27 cellular contexts compared by ENCODE assay signal in genomic region chr2:66833036-66833435, GRCh38.
DNase-seq lines count a peak whose midpoint lies in the region; ATAC-seq and TF ChIP-seq lines count a peak whose summit lies in the region.
"Had no signal": no experiment of that assay in that cellular context is flagged by ENCODE, and none has a peak within 500 bp of the region (broad histone marks: within the 10 kb centered on the region; RNA-seq: fewer than 3 reads in every experiment).

No MANE protein-coding gene starts in this region.

- ATAC-seq in left ventricle myocardium superior: peak; percentile 34
- no peak for ATAC-seq in GM19324 (IDR thresholded peaks at IDR 0.05; ENCODE audit: low FRiP score, unreplicated experiment)
- ATAC-seq: GM23338 had no signal

- H3K36me3 Mint-ChIP-seq in activated naive CD4-positive, alpha-beta T cell treated with anti-CD3 and anti-CD28 coated beads for 36 hours (ENCODE audit: low read depth): no peaks in the 10 kb centered on the region
- H3K36me3 Mint-ChIP-seq: CD14-positive monocyte; CD8-positive, alpha-beta memory T cell; IgD-negative memory B cell had no signal

- no peaks in the 10 kb centered on the region for H3K36me3 ChIP-seq in osteoblast (ENCODE audit: insufficient read depth, low read length)
- H3K36me3 ChIP-seq: BE2C, SJSA1 had no signal

- no peak for DNase-seq in left ventricle myocardium superior
- no peak for DNase-seq in cardiac septum (ENCODE audit: low spot score)
- DNase-seq in fibroblast of the aortic adventitia (ENCODE audit: low read depth): peak; percentile 73
- DNase-seq in osteoblast (ENCODE audit: insufficient read length, low spot score, missing footprints): peak; percentile 48
- DNase-seq in epidermal melanocyte (ENCODE audit: insufficient read length, low spot score): no peak
- no peak for DNase-seq in activated naive CD4-positive, alpha-beta T cell treated with anti-CD3 and anti-CD28 coated beads for 36 hours
- DNase-seq in DMS 273 (lab: John Stamatoyannopoulos, UW; ENCODE audit: unreplicated experiment): no peak
- DNase-seq: BE2C; CD8-positive, alpha-beta memory T cell; DND-41; H9; MM.1S; NCI-H1417; NCI-H1694; NCI-H2029 treated with DMSO at 0.1 percent for 48 hours; NCI-H2227 treated with DMSO at 0.1 percent for 48 hours; NCI-H510A; NCI-H69; Right ventricle myocardium superior; RPMI8226 had no signal

- no peaks in the 10 kb centered on the region for H4K20me1 ChIP-seq in osteoblast (ENCODE audit: insufficient read depth, low read length)

- no peaks in the 10 kb centered on the region for H3K27me3 Mint-ChIP-seq in activated naive CD4-positive, alpha-beta T cell treated with anti-CD3 and anti-CD28 coated beads for 36 hours (ENCODE audit: low read depth)
- H3K27me3 Mint-ChIP-seq: CD8-positive, alpha-beta memory T cell; IgD-negative memory B cell had no signal

- CTCF ChIA-PET in activated naive CD4-positive, alpha-beta T cell treated with anti-CD3 and anti-CD28 coated beads for 36 hours (lab: Charles Lee): no interaction called here

- no peak overlapping the region for H3K27ac Mint-ChIP-seq in activated naive CD4-positive, alpha-beta T cell treated with anti-CD3 and anti-CD28 coated beads for 36 hours
- H3K27ac Mint-ChIP-seq: CD14-positive monocyte; CD8-positive, alpha-beta memory T cell; GM23338; H9; IgD-negative memory B cell had no signal

- no peaks in the 10 kb centered on the region for H3K9me3 Mint-ChIP-seq in activated naive CD4-positive, alpha-beta T cell treated with anti-CD3 and anti-CD28 coated beads for 36 hours
- H3K9me3 Mint-ChIP-seq: GM23338, H9 had no signal

- intact Hi-C loops in left ventricle myocardium superior (cut with micrococcal nuclease) (no loop called here), cardiac septum (cut with DNase I) (no loop called here)
- intact Hi-C loops in activated naive CD4-positive, alpha-beta T cell treated with anti-CD3 and anti-CD28 coated beads for 36 hours (cut with micrococcal nuclease): no loop called here

- H3K27me3 ChIP-seq in osteoblast (ENCODE audit: insufficient read depth, low read length): no peaks in the 10 kb centered on the region
- H3K27me3 ChIP-seq: BE2C, SJSA1 had no signal

- H2AFZ ChIP-seq in osteoblast (ENCODE audit: low read length): no peak overlapping the region
- H2AFZ ChIP-seq: GM23338 had no signal

- H3K4me1 Mint-ChIP-seq in activated naive CD4-positive, alpha-beta T cell treated with anti-CD3 and anti-CD28 coated beads for 36 hours (ENCODE audit: low read depth): no peaks in the 10 kb centered on the region
- H3K4me1 Mint-ChIP-seq: CD14-positive monocyte; CD8-positive, alpha-beta memory T cell; GM23338; H9; IgD-negative memory B cell had no signal

- no peaks in the 10 kb centered on the region for H3K79me2 ChIP-seq in osteoblast (ENCODE audit: insufficient read depth, low read length)

- TF ChIP-seq CTCF in fibroblast of the aortic adventitia (IDR thresholded peaks at IDR 0.05; ENCODE audit: insufficient read depth, low read length): no peak
- TF ChIP-seq CTCF in osteoblast (IDR thresholded peaks at IDR 0.05; ENCODE audit: extremely low read depth, low read depth, low read length): no peak

- H3K27ac ChIP-seq in osteoblast (ENCODE audit: low read depth, low read length): no peak overlapping the region
- H3K27ac ChIP-seq: 22Rv1, KMS-11, SJSA1 had no signal

- no peak overlapping the region for H3K4me2 ChIP-seq in osteoblast (ENCODE audit: insufficient read depth, low read length)
- H3K4me2 ChIP-seq: GM23338, KMS-11 had no signal

- no peak overlapping the region for H3K4me3 Mint-ChIP-seq in activated naive CD4-positive, alpha-beta T cell treated with anti-CD3 and anti-CD28 coated beads for 36 hours
- H3K4me3 Mint-ChIP-seq: CD14-positive monocyte; CD8-positive, alpha-beta memory T cell; GM23338; H9; IgD-negative memory B cell had no signal

- H3K4me3 ChIP-seq in fibroblast of the aortic adventitia (ENCODE audit: low read depth, low read length) (no peak overlapping the region), osteoblast (ENCODE audit: insufficient read depth, low read length) (no peak overlapping the region)
- H3K4me3 ChIP-seq: GM23338, SJSA1 had no signal

- H3K9me3 ChIP-seq in osteoblast (ENCODE audit: low read depth, low read length): no peaks in the 10 kb centered on the region
- H3K9me3 ChIP-seq: BE2C, SJSA1 had no signal

- H3K4me1 ChIP-seq in osteoblast (ENCODE audit: insufficient read depth, low read length): no peaks in the 10 kb centered on the region
- H3K4me1 ChIP-seq: BE2C, SJSA1 had no signal

Comparison
In these comparisons a context has a peak if more than half of its experiments do, and no peak if none do; other contexts are left out.
1. DNase-seq: peak in fibroblast of the aortic adventitia (single experiment) and osteoblast (single experiment); none in left ventricle myocardium superior (single experiment), cardiac septum (single experiment), epidermal melanocyte (single experiment), activated naive CD4-positive, alpha-beta T cell treated with anti-CD3 and anti-CD28 coated beads for 36 hours (single experiment) and DMS 273 (single experiment).